ENCODE assay signal across 21 cellular contexts in genomic region chr9:131965841-131966240, GRCh38.
"Had no signal": no experiment of that assay in that cellular context is flagged by ENCODE, and none has a peak within 500 bp of the region (broad histone marks: within the 10 kb centered on the region; RNA-seq: fewer than 3 reads in every experiment).

No MANE protein-coding gene starts in this region.

- H3K4me2 ChIP-seq: KMS-11 had no signal

- H3K27ac ChIP-seq: HL-60, KMS-11, RWPE1 had no signal

- DNase-seq: Kasumi-1, MM.1S, NCI-H1092 treated with DMSO at 0.1 percent for 48 hours, NCI-H1436, NCI-H187, NCI-H2029, NCI-H2081 treated with DMSO at 0.1 percent for 48 hours, NCI-H446, NCI-H510A, NCI-H524 treated with DMSO at 0.1 percent for 48 hours, NCI-H69, NCI-H774, PC-3, SHP77 had no signal

- ATAC-seq: K562, Panc1, PC-3, SK-N-SH treated with all-trans-retinoic acid at 6 μM for 48 hours had no signal

- H3K4me3 ChIP-seq: K562 had no signal

- H3K27me3 Mint-ChIP-seq: IgD-negative memory B cell had no signal

- H3K9ac ChIP-seq: KMS-11 had no signal
